ENCODE assay signal across 8 cellular contexts in the genomic region with DNA sequence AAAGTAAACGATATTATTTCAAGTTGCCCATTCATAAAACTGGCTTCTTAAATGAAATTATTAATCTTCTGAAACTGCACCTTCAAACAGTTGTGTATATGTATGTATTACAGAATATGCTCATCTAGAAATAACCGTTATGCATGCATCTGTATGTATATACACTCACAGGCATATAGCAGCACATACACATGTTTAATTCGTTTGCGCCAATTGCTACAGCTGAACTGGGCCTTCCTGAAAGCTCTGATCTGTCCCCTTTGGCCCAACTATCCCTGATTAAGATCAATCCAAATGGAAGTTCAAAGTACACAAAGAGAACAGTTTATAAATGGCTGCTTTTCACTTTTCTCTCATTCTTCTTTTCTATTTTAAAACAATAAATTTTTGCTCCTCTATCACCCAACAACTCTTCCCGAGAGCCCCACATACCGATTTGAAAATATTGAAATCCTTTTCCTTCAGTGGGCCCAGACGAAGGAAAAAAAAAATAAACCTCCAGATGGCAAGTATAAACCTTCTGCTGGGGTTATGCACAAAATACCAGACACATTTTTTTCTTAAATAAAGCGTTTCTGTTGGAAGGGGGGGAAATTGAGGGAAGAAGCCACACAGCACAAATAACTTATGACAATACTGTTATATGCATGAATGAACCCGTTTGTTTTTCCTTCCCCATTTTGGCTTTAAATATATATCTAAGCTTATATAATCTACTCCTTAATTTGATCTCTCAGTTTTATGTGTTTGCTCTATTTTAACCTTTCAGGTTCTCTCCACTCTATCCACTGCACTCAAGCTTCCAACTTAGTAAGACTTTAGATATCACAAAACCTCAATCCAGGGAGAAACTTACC.
A peak's percentile ranks its signal among the peaks of the same experiment; 100 is the strongest.
DNase-seq lines count a peak whose midpoint lies in the region; ATAC-seq and TF ChIP-seq lines count a peak whose summit lies in the region.

No MANE protein-coding gene starts in this region.

- H2AFZ ChIP-seq in Karpas-422 (ENCODE audit: low read length), result no peak overlapping the region

- peak overlapping the region; percentile 69 for H3K9ac ChIP-seq in Karpas-422 (ENCODE audit: low read length)

- H3K36me3 ChIP-seq in Karpas-422 (ENCODE audit: insufficient read depth, low read length), result no peaks in the 10 kb centered on the region
- peaks cover 4% of the 10 kb centered on the region for H3K36me3 ChIP-seq in breast epithelium

- H3K4me3 ChIP-seq in AG09309 (ENCODE audit: control insufficient read depth, low read depth, low read length), result peak overlapping the region; percentile 55
- peak overlapping the region; percentile 70 for H3K4me3 ChIP-seq in Karpas-422 (ENCODE audit: low read length)
- peak overlapping the region; percentile 57 to 76 (median 60) for H3K4me3 ChIP-seq in breast epithelium

- H3K4me1 ChIP-seq in Karpas-422 (ENCODE audit: low read length) (peaks cover 69% of the 10 kb centered on the region), breast epithelium (no peaks in the 10 kb centered on the region)

- no peak for ATAC-seq in natural killer cell treated with Interleukin-12 subunit alpha and Interleukin-12 subunit beta and Interleukin-15 and Interleukin-18, amount 100 ng/mL, for 72 hours
- no peak for ATAC-seq in HG03520 (IDR thresholded peaks at IDR 0.05; ENCODE audit: unreplicated experiment)

- no peaks in the 10 kb centered on the region for H4K20me1 ChIP-seq in Karpas-422 (ENCODE audit: insufficient read depth, low read depth, low read length)

- H3K4me1 Mint-ChIP-seq in natural killer cell treated with Interleukin-12 subunit alpha and Interleukin-12 subunit beta and Interleukin-15 and Interleukin-18, amount 100 ng/mL, for 72 hours (ENCODE audit: low read depth in 2 of 2), result peaks cover 11 to 16% of the 10 kb centered on the region in 2 donors

- H3K4me2 ChIP-seq in Karpas-422 (ENCODE audit: low read depth, low read length, poor library complexity, severe bottlenecking), result peak overlapping the region; percentile 80

- peak overlapping the region; percentile 91 for H3K4me3 Mint-ChIP-seq in natural killer cell treated with Interleukin-12 subunit alpha and Interleukin-12 subunit beta and Interleukin-15 and Interleukin-18, amount 100 ng/mL, for 72 hours

- no peaks in the 10 kb centered on the region for H3K9me2 ChIP-seq in Karpas-422 (replicated peaks; ENCODE audit: insufficient read depth, low read length)

- H3K27me3 ChIP-seq in Karpas-422 (ENCODE audit: low read length), result no peaks in the 10 kb centered on the region
- no peaks in the 10 kb centered on the region for H3K27me3 ChIP-seq in breast epithelium

- TF ChIP-seq CTCF in AG09309 (IDR thresholded peaks at IDR 0.05; ENCODE audit: control insufficient read depth, insufficient read depth, low read depth, low read length, missing control alignments) (no peak), breast epithelium (IDR thresholded peaks at IDR 0.05) (no peak)

- H3K27ac Mint-ChIP-seq in natural killer cell treated with Interleukin-12 subunit alpha and Interleukin-12 subunit beta and Interleukin-15 and Interleukin-18, amount 100 ng/mL, for 72 hours, result peak overlapping the region in 1 of 2 donors; percentile 70

- no peak for DNase-seq in AG09309 (ENCODE audit: low read depth)
- peak; percentile 69 for DNase-seq in Karpas-422
- DNase-seq in breast epithelium (ENCODE audit: low spot score in 2 of 2), result no peak
- no peak for DNase-seq in natural killer cell treated with Interleukin-12 subunit alpha and Interleukin-12 subunit beta and Interleukin-15 and Interleukin-18, amount 100 ng/mL, for 72 hours (ENCODE audit: low spot score)
- DNase-seq in HuH-7.5 (ENCODE audit: low spot score), result no peak
- no peak for DNase-seq in hepatic stellate cell (ENCODE audit: low spot score)
- no peak for DNase-seq in 8988T

- TF ChIP-seq POLR2A in breast epithelium (IDR thresholded peaks at IDR 0.05), result no peak

- intact Hi-C loops in breast epithelium (cut with DNase I; ENCODE audit: low total_unique reads), result no loop called here

- H3K27ac ChIP-seq in Karpas-422 (ENCODE audit: low read length) (peak overlapping the region; percentile 94), breast epithelium (peak overlapping the region; percentile 92 to 95)

- H3K79me2 ChIP-seq in Karpas-422 (ENCODE audit: low read length), result peaks cover 73% of the 10 kb centered on the region

- peaks cover 12 to 20% of the 10 kb centered on the region in 2 donors for H3K27me3 Mint-ChIP-seq in natural killer cell treated with Interleukin-12 subunit alpha and Interleukin-12 subunit beta and Interleukin-15 and Interleukin-18, amount 100 ng/mL, for 72 hours

- H3K36me3 Mint-ChIP-seq in natural killer cell treated with Interleukin-12 subunit alpha and Interleukin-12 subunit beta and Interleukin-15 and Interleukin-18, amount 100 ng/mL, for 72 hours, result no peaks in the 10 kb centered on the region

- H3K9me3 Mint-ChIP-seq in natural killer cell treated with Interleukin-12 subunit alpha and Interleukin-12 subunit beta and Interleukin-15 and Interleukin-18, amount 100 ng/mL, for 72 hours, result no peaks in the 10 kb centered on the region

- H3K9me3 ChIP-seq in Karpas-422 (ENCODE audit: low read length) (no peaks in the 10 kb centered on the region), breast epithelium (no peaks in the 10 kb centered on the region)
